Comparison of ENCODE assay signal across 17 cellular contexts in the genomic region with DNA sequence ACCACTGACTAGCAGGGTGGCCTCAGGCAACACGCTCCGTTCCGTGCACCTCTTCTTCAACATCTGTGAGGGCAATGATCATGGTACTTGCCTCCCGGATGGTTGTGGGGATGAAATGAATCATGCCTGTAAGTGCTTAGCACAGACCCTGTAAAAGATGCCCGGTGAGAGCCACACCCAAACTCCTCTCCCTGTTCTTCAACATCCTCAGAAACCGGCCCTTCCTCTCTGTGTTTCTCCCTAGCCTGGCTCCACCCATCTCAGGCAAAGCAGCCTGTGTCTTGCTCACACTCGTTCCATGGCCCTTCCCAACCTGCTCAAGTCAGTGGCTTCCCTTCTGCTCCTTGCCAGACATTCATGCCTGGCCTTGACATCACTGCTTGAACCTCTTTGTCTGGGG. TPM values are rescaled to one million over a fixed set of nuclear protein-coding genes. Genes with fewer than 3 reads are reported as not detected.
A peak's percentile ranks its signal among the peaks of the same experiment; 100 is the strongest.
DNase-seq lines count a peak whose midpoint lies in the region; ATAC-seq and TF ChIP-seq lines count a peak whose summit lies in the region.
"Had no signal": no experiment of that assay in that cellular context is flagged by ENCODE, and none has a peak within 500 bp of the region (broad histone marks: within the 10 kb centered on the region; RNA-seq: fewer than 3 reads in every experiment).

No MANE protein-coding gene starts in this region.

- POLR2A ChIA-PET in HCT116 (lab: Charles Lee): interaction anchor here (3.9 kb wide), 1 partner anchor 10 kb away, joined by 22 read pairs; no protein-coding TSS in a partner anchor

- H3K36me3 ChIP-seq in HCT116 (ENCODE audit: control insufficient read depth in 1 of 2, insufficient read depth in 2 of 2, low read length in 2 of 2): no peaks in the 10 kb centered on the region
- H3K36me3 ChIP-seq: gastrocnemius medialis, HAP-1, tibial nerve had no signal

- no peak for TF ChIP-seq POLR2A in HCT116 (IDR thresholded peaks at IDR 0.05; ENCODE audit: borderline replicate concordance, extremely low read depth, insufficient read depth, insufficient read length)

- RAD21 ChIA-PET in HCT116 (lab: Charles Lee; ENCODE audit: low non-redundant PET in 1 of 2, low total read pairs in 2 of 2, uncharacterized antibody in 2 of 2, unreplicated experiment in 2 of 2): no interaction called here

- CTCF ChIA-PET in HCT116 (lab: Charles Lee): interaction anchor here (2.0 kb wide), 1 partner anchor 9 kb away, joined by 9 read pairs; no protein-coding TSS in a partner anchor

- peaks cover 10 to 33% of the 10 kb centered on the region in 2 experiments for H3K4me1 ChIP-seq in HCT116 (ENCODE audit: control insufficient read depth in 1 of 2, insufficient read depth in 2 of 2, low read length in 2 of 2)
- H3K4me1 ChIP-seq: gastrocnemius medialis, tibial nerve had no signal

- peak overlapping the region; percentile 57; the same call in 1 of the 2 replicates for H3K4me2 ChIP-seq in HCT116 (ENCODE audit: low read length)

- H2AFZ ChIP-seq in HCT116 (ENCODE audit: low read depth, low read length, poor library complexity, severe bottlenecking): peak overlapping the region; percentile 49

- no peaks in the 10 kb centered on the region for H3K79me2 ChIP-seq in HCT116 (ENCODE audit: insufficient read depth, low read length)

- no peak overlapping the region for H3K27ac ChIP-seq in HCT116 (ENCODE audit: low read depth, low read length)
- H3K27ac ChIP-seq: gastrocnemius medialis, tibial nerve had no signal

- no peak for TF ChIP-seq CTCF in HCT116 (IDR thresholded peaks at IDR 0.05 in 2 of 3, conservative IDR thresholded peaks at IDR 0.05 in 1 of 3; ENCODE audit: borderline replicate concordance in 1 of 3, insufficient read depth in 1 of 3, low read depth in 2 of 3, low read length in 2 of 3)

- no peak for TF ChIP-seq RAD21 in HCT116 (IDR thresholded peaks at IDR 0.05; ENCODE audit: low read depth)

- no peaks in the 10 kb centered on the region for H3K9me3 ChIP-seq in HCT116 (ENCODE audit: control insufficient read depth in 1 of 2, insufficient read depth in 1 of 2, low read depth in 1 of 2, low read length in 2 of 2)
- H3K9me3 ChIP-seq: gastrocnemius medialis, HAP-1, tibial nerve had no signal

- DNase-seq in AG08395 (ENCODE audit: low spot score): peak; percentile 46
- DNase-seq in HCT116 (ENCODE audit: low read depth, low spot score): no peak
- peak; percentile 9 for DNase-seq in amniotic epithelial cell (ENCODE audit: low read depth)
- DNase-seq in iris pigment epithelial cell (ENCODE audit: low read depth): peak; percentile 11
- DNase-seq in D341Med (ENCODE audit: low spot score): no peak
- DNase-seq in DMS 273 (lab: John Stamatoyannopoulos, UW; ENCODE audit: unreplicated experiment): no peak
- no peak for DNase-seq in COR-L47 (lab: John Stamatoyannopoulos, UW)
- DNase-seq: activated CD8-positive, alpha-beta memory T cell treated with anti-CD3 and anti-CD28 coated beads for 24 hours; activated effector memory CD4-positive, alpha-beta T cell treated with anti-CD3 and anti-CD28 coated beads, Interleukin-2, amount 50 U/mL, for 16 hours; gastrocnemius medialis; NCI-H1417; stimulated activated CD4-positive, alpha-beta T cell treated with anti-CD3 and anti-CD28 coated beads, Interleukin-1b, Interleukin-23, amount 100 ng/mL, for 48 hours had no signal

- no peaks in the 10 kb centered on the region for H4K20me1 ChIP-seq in HCT116 (ENCODE audit: insufficient read depth)

- no peaks in the 10 kb centered on the region for H3K27me3 ChIP-seq in HCT116 (ENCODE audit: insufficient read depth, low read length)

- no peaks in the 10 kb centered on the region for H3K9me2 ChIP-seq in HCT116 (ENCODE audit: insufficient read depth)

- H3K4me3 ChIP-seq in HCT116 (replicated peaks in 1 of 2; ENCODE audit: low read depth in 1 of 2, low read length in 2 of 2): no peak overlapping the region
- H3K4me3 ChIP-seq: gastrocnemius medialis, HAP-1, K562, tibial nerve had no signal

- H3K9ac ChIP-seq in HCT116 (ENCODE audit: low read length): no peak overlapping the region

- BruUV-seq in HCT116 (replicated peaks; lab: Mats Ljungman, UMichigan): no TSS peak

- intact Hi-C loops in HCT116 (cut with micrococcal nuclease): no loop called here

- peak; percentile 70 for ATAC-seq in HCT116
- no peak for ATAC-seq in GM21447 (IDR thresholded peaks at IDR 0.05; ENCODE audit: unreplicated experiment)
- ATAC-seq: gastrocnemius medialis, K562 had no signal

TF ChIP-seq in HCT116, 20 proteins besides CTCF, POLR2A, EP300 and RAD21:
- TF ChIP-seq, protein P1, sequence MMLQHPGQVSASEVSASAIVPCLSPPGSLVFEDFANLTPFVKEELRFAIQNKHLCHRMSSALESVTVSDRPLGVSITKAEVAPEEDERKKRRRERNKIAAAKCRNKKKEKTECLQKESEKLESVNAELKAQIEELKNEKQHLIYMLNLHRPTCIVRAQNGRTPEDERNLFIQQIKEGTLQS (IDR thresholded peaks at IDR 0.05): no peak
- TF ChIP-seq ELF1 (IDR thresholded peaks at IDR 0.05; ENCODE audit: borderline replicate concordance, low read depth) (no peak), EZH2 (IDR thresholded peaks at IDR 0.05) (no peak), SIN3A (IDR thresholded peaks at IDR 0.05; ENCODE audit: low read depth) (no peak), EZH2phosphoT487 (IDR thresholded peaks at IDR 0.05; ENCODE audit: borderline replicate concordance) (no peak), ZNF274 (IDR thresholded peaks at IDR 0.05; ENCODE audit: low read depth, low read length) (no peak), YY1 (IDR thresholded peaks at IDR 0.05; ENCODE audit: extremely low read depth, insufficient replicate concordance, low read depth, low read length) (no peak), MAX (IDR thresholded peaks at IDR 0.05) (no peak), ZFX (IDR thresholded peaks at IDR 0.05) (no peak), SRF (IDR thresholded peaks at IDR 0.05; ENCODE audit: low read depth) (no peak), POLR2AphosphoS5 (IDR thresholded peaks at IDR 0.05; ENCODE audit: low read depth, low read length) (no peak), SP1 (IDR thresholded peaks at IDR 0.05; ENCODE audit: low read depth) (no peak)

RNA-seq across cellular contexts. Expression of gene DMKN, which starts 5.8 kb away (rescaled TPM):
- 246 TPM for total RNA-seq in HCT116 (2021; ENCODE audit: unreplicated experiment)
- 256 and 297 TPM in 2 replicates for polyA plus RNA-seq in HCT116 (2012)
- total RNA-seq: neural crest cell had no signal

RNA-seq across cellular contexts. Expression of gene SBSN, which starts 8.8 kb away (rescaled TPM):
- 0.66 TPM for total RNA-seq in HCT116 (2021; ENCODE audit: unreplicated experiment)
- 0.17 and 0.23 TPM in 2 replicates for polyA plus RNA-seq in HCT116 (2012)
- total RNA-seq: gastrocnemius medialis, tibial nerve had no signal
- polyA plus RNA-seq: K562 had no signal

RNA-seq across cellular contexts. Expression of gene GAPDHS, which starts 14.0 kb away (rescaled TPM):
- total RNA-seq in HCT116 (2021; ENCODE audit: unreplicated experiment): not detected
- 0.09 TPM in 1 of 2 replicates, not detected in the other for polyA plus RNA-seq in HCT116 (2012)
- total RNA-seq: gastrocnemius medialis, K562, neural crest cell, tibial nerve had no signal

RNA-seq across cellular contexts. Expression of gene TMEM147, which starts 26.1 kb away (rescaled TPM):
- total RNA-seq in HCT116 (2021; ENCODE audit: unreplicated experiment): 128 TPM
- polyA plus RNA-seq in HCT116 (2012): 192 and 211 TPM in 2 replicates

RNA-seq across cellular contexts. Expression of gene KRTDAP, which starts 29.0 kb away (rescaled TPM):
- total RNA-seq in HCT116 (2021; ENCODE audit: unreplicated experiment): 0.74 TPM
- 0.86 and 1.3 TPM in 2 replicates for polyA plus RNA-seq in HCT116 (2012)
- total RNA-seq: gastrocnemius medialis, K562, neural crest cell, tibial nerve had no signal
- polyA plus RNA-seq: K562 had no signal

Comparison
In these comparisons a context has a peak if more than half of its experiments do, and no peak if none do; other contexts are left out.
1. DNase-seq: peak in AG08395 (single experiment), amniotic epithelial cell (single experiment) and iris pigment epithelial cell (single experiment); none in HCT116 (single experiment), D341Med (single experiment), DMS 273 (single experiment) and COR-L47 (single experiment).